In genomic region chr3:115937054-115937453, GRCh38 we compare ENCODE assay signal across 2 cellular contexts.
TF ChIP-seq lines count a peak whose summit lies in the region.

No MANE protein-coding gene starts in this region.

TF ChIP-seq in IMR-90, 13 proteins besides CTCF, POLR2A, EP300 and RAD21 (continued from another document):
- no peak for TF ChIP-seq MAFK (IDR thresholded peaks at IDR 0.05; ENCODE audit: low read depth, low read length)
- TF ChIP-seq MAZ (IDR thresholded peaks at IDR 0.05; ENCODE audit: borderline replicate concordance, low read depth, low read length): no peak
- TF ChIP-seq CHD1 (IDR thresholded peaks at IDR 0.05; ENCODE audit: low read depth, low read length): no peak
- no peak for TF ChIP-seq SMC3 (IDR thresholded peaks at IDR 0.05; ENCODE audit: low read depth, low read length)
- no peak for TF ChIP-seq ELK1 (IDR thresholded peaks at IDR 0.05; ENCODE audit: borderline replicate concordance, low read depth, low read length)
- TF ChIP-seq MXI1 (IDR thresholded peaks at IDR 0.05; ENCODE audit: borderline replicate concordance, low read depth, low read length): no peak
- TF ChIP-seq RFX5 (IDR thresholded peaks at IDR 0.05; ENCODE audit: low read depth, low read length): no peak
- no peak for TF ChIP-seq NFE2L2 (IDR thresholded peaks at IDR 0.05; ENCODE audit: low read depth, low read length)
TF ChIP-seq in IMR-90: peak in this region for 0.

TF ChIP-seq in GM12878, 131 proteins besides CTCF, POLR2A, EP300 and RAD21 (continued from another document):
- TF ChIP-seq E2F8 (IDR thresholded peaks at IDR 0.05; ENCODE audit: low read depth, partially characterized antibody): no peak
- no peak for TF ChIP-seq CBFB (IDR thresholded peaks at IDR 0.05; ENCODE audit: low read depth)
- TF ChIP-seq REST (IDR thresholded peaks at IDR 0.05; ENCODE audit: low read depth, low read length): no peak
- TF ChIP-seq ZSCAN29 (IDR thresholded peaks at IDR 0.05): no peak
- no peak for TF ChIP-seq ZNF592 (IDR thresholded peaks at IDR 0.05)
- no peak for TF ChIP-seq ZBTB40 (IDR thresholded peaks at IDR 0.05; ENCODE audit: borderline replicate concordance)
- no peak for TF ChIP-seq CBX3 (IDR thresholded peaks at IDR 0.05; ENCODE audit: borderline replicate concordance, low read depth)
- TF ChIP-seq HDAC6 (IDR thresholded peaks at IDR 0.05; ENCODE audit: unreplicated experiment): no peak
- no peak for TF ChIP-seq CHD1 (IDR thresholded peaks at IDR 0.05; ENCODE audit: low read depth, low read length)
- no peak for TF ChIP-seq KAT2A (conservative IDR thresholded peaks at IDR 0.05; ENCODE audit: control insufficient read depth, low read depth, low read length)
- TF ChIP-seq CREM (IDR thresholded peaks at IDR 0.05; ENCODE audit: low read depth): no peak
- TF ChIP-seq RELA (IDR thresholded peaks at IDR 0.05; ENCODE audit: borderline replicate concordance, partially characterized antibody): no peak
- no peak for TF ChIP-seq RBBP5 (conservative IDR thresholded peaks at IDR 0.05)
- no peak for TF ChIP-seq MXI1 (IDR thresholded peaks at IDR 0.05; ENCODE audit: low read depth, low read length)
